In genomic region chr3:13308406-13308805, GRCh38 we compare ENCODE assay signal across 9 cellular contexts.
DNase-seq lines count a peak whose midpoint lies in the region; ATAC-seq, FAIRE-seq and TF ChIP-seq lines count a peak whose summit lies in the region.
"Had no signal": no experiment of that assay in that cellular context is flagged by ENCODE, and none has a peak within 500 bp of the region (broad histone marks: within the 10 kb centered on the region; RNA-seq: fewer than 3 reads in every experiment).

No MANE protein-coding gene starts in this region.

- no peak overlapping the region for H3K56ac ChIP-seq in H1 (replicated peaks; ENCODE audit: insufficient read length, low read depth, low read length)

- WGBS in H1 (ENCODE audit: extremely low coverage in 1 of 2, insufficient coverage in 1 of 2, insufficient read length in 1 of 2, insufficient replicate concordance in 2 of 2, low coverage in 1 of 2, low lambda C conversion rate in 2 of 2, missing lambda C conversion rate in 1 of 2), 2 experiments: 56% methylated on average over 6 of the region's 6 CpGs; no CpG with 5 or more reads in 1 of the 2 experiments

- no peak overlapping the region for H2BK120ac ChIP-seq in H1 (replicated peaks; ENCODE audit: low read depth, low read length)

- H3K4me1 ChIP-seq in H1 (replicated peaks in 1 of 4; ENCODE audit: control insufficient read depth in 3 of 4, insufficient read depth in 4 of 4, low read length in 3 of 4): peaks cover 0 to 5% (median 3%) of the 10 kb centered on the region in 4 experiments; a peak in 2 of 7 replicates

- CTCF ChIA-PET in H1 (lab: Charles Lee; ENCODE audit: partially characterized antibody): interaction anchor here (0.6 to 2.9 kb wide), 26 partner anchors 9 to 259 kb away, joined by 3 to 20 read pairs (median 4); no protein-coding TSS in a partner anchor

- no peaks in the 10 kb centered on the region for H3K79me2 ChIP-seq in H1 (ENCODE audit: control insufficient read depth in 1 of 2, insufficient read depth in 2 of 2, low read length in 2 of 2)

- no peak overlapping the region for H2AK5ac ChIP-seq in H1 (ENCODE audit: low read depth, low read length)

- H3K23me2 ChIP-seq in H1 (ENCODE audit: low read depth, low read length): no peaks in the 10 kb centered on the region

- in situ Hi-C loops in SK-MEL-5 (cut with HindIII; ENCODE audit: low pct_unique_long_range_greater_than_20kb, low sequenced_read_pairs): no loop called here

- no peaks in the 10 kb centered on the region for H3K9me3 ChIP-seq in H1 (ENCODE audit: insufficient read depth in 2 of 2, low read depth in 1 of 2, low read length in 1 of 2)

- no peak overlapping the region; the same call in 1 of the 2 replicates for H2BK12ac ChIP-seq in H1 (ENCODE audit: low read depth, low read length)

- H2BK15ac ChIP-seq in H1 (ENCODE audit: low read length): peak overlapping the region; percentile 98; the same call in 1 of the 2 replicates

- H3K14ac ChIP-seq in H1 (ENCODE audit: insufficient read length): no peak overlapping the region

- H3K9me3 Mint-ChIP-seq in nephron progenitor cell: no peaks in the 10 kb centered on the region

- H3K36me3 ChIP-seq in H1 (ENCODE audit: control insufficient read depth in 2 of 4, insufficient read depth in 4 of 4, low read length in 3 of 4): no peaks in the 10 kb centered on the region

- H4K5ac ChIP-seq in H1 (ENCODE audit: insufficient read length, low read depth, low read length): no peak overlapping the region

- H4K8ac ChIP-seq in H1 (ENCODE audit: extremely low read depth, insufficient read depth, low read length): no peak overlapping the region

- no peaks in the 10 kb centered on the region for H3K36me3 Mint-ChIP-seq in nephron progenitor cell (ENCODE audit: low read depth)

- peak overlapping the region; percentile 46; the same call in 1 of the 2 replicates for H2BK5ac ChIP-seq in H1 (ENCODE audit: low read depth, low read length)

- H3K23ac ChIP-seq in H1 (ENCODE audit: insufficient read length): no peak overlapping the region

- no peak for TF ChIP-seq POLR2A in H1 (IDR thresholded peaks at IDR 0.05; ENCODE audit: control extremely low read depth in 1 of 2, low read depth in 2 of 2, low read length in 2 of 2)

- no peak overlapping the region for H3K9ac ChIP-seq in H1 (replicated peaks in 1 of 4; ENCODE audit: extremely low read depth in 1 of 4, low read depth in 3 of 4, low read length in 3 of 4)

- no peaks in the 10 kb centered on the region for H3K27me3 ChIP-seq in H1 (replicated peaks in 1 of 4; ENCODE audit: control insufficient read depth in 3 of 4, extremely low read depth in 1 of 4, insufficient read depth in 3 of 4, low read length in 3 of 4)

- H4K20me1 ChIP-seq in H1 (replicated peaks in 1 of 2; ENCODE audit: control insufficient read depth in 1 of 2, insufficient read depth in 2 of 2, low read length in 2 of 2): no peaks in the 10 kb centered on the region

- no peak overlapping the region for H3K4me2 ChIP-seq in H1 (ENCODE audit: insufficient read depth in 1 of 2, low read depth in 2 of 2, low read length in 2 of 2)

- peak overlapping the region; percentile 2; the same call in 1 of the 2 replicates for H2BK20ac ChIP-seq in H1 (ENCODE audit: low read length)

- H3K27me3 Mint-ChIP-seq in nephron progenitor cell (ENCODE audit: low read depth, poor library complexity): peaks cover 8% of the 10 kb centered on the region

- H2AFZ ChIP-seq in H1 (ENCODE audit: low read length): no peak overlapping the region

- peak; percentile 87 for FAIRE-seq in H1 (lab: Jason Lieb, UNC)

- peak; percentile 43 for DNase-seq in EH (ENCODE audit: low read depth)
- peak; percentile 78 for DNase-seq in SK-MEL-5 (ENCODE audit: low read depth, low spot score)
- peak; percentile 50 to 84 for DNase-seq in H1 (ENCODE audit: low read depth in 1 of 2, low spot score in 2 of 2)
- peak; percentile 38 for DNase-seq in nephron progenitor cell
- no peak for DNase-seq in dedifferentiated amniotic fluid mesenchymal stem cell (ENCODE audit: extremely low spot score)

- POLR2A ChIA-PET in H1 (lab: Charles Lee; ENCODE audit: partially characterized antibody): no interaction called here

- no peak overlapping the region for H3K4ac ChIP-seq in H1 (replicated peaks; ENCODE audit: insufficient read length, low read depth, low read length)

- H3K4me3 Mint-ChIP-seq in nephron progenitor cell: no peak overlapping the region

- peak; percentile 54 to 67 for TF ChIP-seq RAD21 in H1 (IDR thresholded peaks at IDR 0.05 in 1 of 2, conservative IDR thresholded peaks at IDR 0.05 in 1 of 2; ENCODE audit: low read depth in 2 of 2, low read length in 2 of 2)

- H3K4me1 Mint-ChIP-seq in nephron progenitor cell: no peaks in the 10 kb centered on the region

- no peak overlapping the region for H3K27ac ChIP-seq in H1 (ENCODE audit: low read depth, low read length)
- H3K27ac ChIP-seq: skin epidermis had no signal

- no peak for TF ChIP-seq EP300 in H1 (IDR thresholded peaks at IDR 0.05; ENCODE audit: borderline replicate concordance in 1 of 2, low read depth in 2 of 2, low read length in 2 of 2)

- peak; percentile 69 to 92 (median 74) for TF ChIP-seq CTCF in H1 (IDR thresholded peaks at IDR 0.05; ENCODE audit: control extremely low read depth in 1 of 3, insufficient read depth in 1 of 3, low read depth in 1 of 3, low read length in 3 of 3)
- peak; percentile 46 for TF ChIP-seq CTCF in nephron progenitor cell (IDR thresholded peaks at IDR 0.05)

- no peak overlapping the region for H3K18ac ChIP-seq in H1 (ENCODE audit: extremely low read depth, low read length)

- ATAC-seq in HG02642 (IDR thresholded peaks at IDR 0.05; ENCODE audit: poor library complexity, unreplicated experiment) (peak; percentile 64), GM21360 (IDR thresholded peaks at IDR 0.05; ENCODE audit: unreplicated experiment) (no peak), GM19463 (IDR thresholded peaks at IDR 0.05; ENCODE audit: unreplicated experiment) (no peak)

- H3K79me1 ChIP-seq in H1 (ENCODE audit: low read depth, low read length): no peaks in the 10 kb centered on the region

- no peak overlapping the region for H4K91ac ChIP-seq in H1 (replicated peaks; ENCODE audit: insufficient read length, low read length)

- no peak overlapping the region for H3K4me3 ChIP-seq in H1 (ENCODE audit: extremely low read depth in 1 of 4, insufficient read depth in 2 of 4, low read depth in 3 of 4, low read length in 4 of 4)
- H3K4me3 ChIP-seq: skin epidermis had no signal

- H3K27ac Mint-ChIP-seq in nephron progenitor cell: no peak overlapping the region

TF ChIP-seq in H1, 55 proteins besides CTCF, POLR2A, EP300 and RAD21:
- TF ChIP-seq NRF1 (IDR thresholded peaks at IDR 0.05; ENCODE audit: low read depth, low read length) (no peak), YY1 (IDR thresholded peaks at IDR 0.05; ENCODE audit: low read depth, low read length) (peak; percentile 55; the same call in 1 of the 2 replicates), SP1 (IDR thresholded peaks at IDR 0.05; ENCODE audit: low read depth, low read length) (no peak), CREB1 (IDR thresholded peaks at IDR 0.05) (0 out of 2 replicates have a peak, but pooled peaks have one; percentile 9), E2F6 (IDR thresholded peaks at IDR 0.05) (0 out of 2 replicates have a peak, but pooled peaks have one; percentile 44), USF2 (IDR thresholded peaks at IDR 0.05; ENCODE audit: low read length) (no peak)
